Comparison of ENCODE assay signal across 11 cellular contexts in genomic region chr3:184177767-184178306, GRCh38. TPM values are rescaled to one million over a fixed set of nuclear protein-coding genes. Genes with fewer than 3 reads are reported as not detected.
DNase-seq lines count a peak whose midpoint lies in the region; ATAC-seq, FAIRE-seq and TF ChIP-seq lines count a peak whose summit lies in the region.
"Had no signal": no experiment of that assay in that cellular context is flagged by ENCODE, and none has a peak within 500 bp of the region (broad histone marks: within the 10 kb centered on the region; RNA-seq: fewer than 3 reads in every experiment).

No MANE protein-coding gene starts in this region.

- FAIRE-seq in astrocyte (lab: Jason Lieb, UNC) = no peak
- FAIRE-seq: A204.1 had no signal

- H3K4me3 Mint-ChIP-seq in activated CD4-positive, alpha-beta T cell treated with anti-CD3 and anti-CD28 coated beads, Interleukin-2, amount 10 ng/mL, durations not matched to agents 24 days and 14 days = no peak overlapping the region
- H3K4me3 Mint-ChIP-seq in astrocyte (ENCODE audit: unreplicated experiment) = peak overlapping the region; percentile 97

- H3K4me2 ChIP-seq in astrocyte (ENCODE audit: low read length) = peak overlapping the region; percentile 94

- H3K9ac ChIP-seq in astrocyte (ENCODE audit: low read length) (peak overlapping the region; percentile 98), iPS-18a (ENCODE audit: low read length) (peak overlapping the region; percentile 91)

- H3K4me1 ChIP-seq in astrocyte (ENCODE audit: insufficient read depth, low read length) = peaks cover 39% of the 10 kb centered on the region
- peaks cover 15% of the 10 kb centered on the region for H3K4me1 ChIP-seq in iPS-18a (ENCODE audit: control insufficient read depth, low read depth, low read length)
- peaks cover 24 to 30% of the 10 kb centered on the region in 2 donors for H3K4me1 ChIP-seq in thoracic aorta (ENCODE audit: control insufficient read depth in 1 of 2, low read depth in 2 of 2)

- H3K27me3 Mint-ChIP-seq in activated CD4-positive, alpha-beta T cell treated with anti-CD3 and anti-CD28 coated beads, Interleukin-2, amount 10 ng/mL, durations not matched to agents 24 days and 14 days = no peaks in the 10 kb centered on the region
- H3K27me3 Mint-ChIP-seq in astrocyte (ENCODE audit: low read depth, unreplicated experiment) = no peaks in the 10 kb centered on the region

- peaks cover 22% of the 10 kb centered on the region for H3K4me1 Mint-ChIP-seq in activated CD4-positive, alpha-beta T cell treated with anti-CD3 and anti-CD28 coated beads, Interleukin-2, amount 10 ng/mL, durations not matched to agents 24 days and 14 days
- peaks cover 44% of the 10 kb centered on the region for H3K4me1 Mint-ChIP-seq in astrocyte (ENCODE audit: low read depth, unreplicated experiment)

- intact Hi-C loops in activated CD4-positive, alpha-beta T cell treated with anti-CD3 and anti-CD28 coated beads, Interleukin-2, amount 10 ng/mL, durations not matched to agents 24 days and 14 days (cut with micrococcal nuclease) = no loop called here

- H3K4me3 ChIP-seq in astrocyte (ENCODE audit: insufficient read depth, low read depth, low read length) (peak overlapping the region; percentile 76), iPS-18a (ENCODE audit: low read length) (no peak overlapping the region), thoracic aorta (peak overlapping the region; percentile 98)

- no peaks in the 10 kb centered on the region for H3K27me3 ChIP-seq in astrocyte (ENCODE audit: insufficient read depth, low read length)
- H3K27me3 ChIP-seq in iPS-18a (ENCODE audit: control insufficient read depth, insufficient read depth, low read length) = no peaks in the 10 kb centered on the region
- H3K27me3 ChIP-seq in thoracic aorta (replicated peaks; ENCODE audit: insufficient read depth) = no peaks in the 10 kb centered on the region

- H3K79me2 ChIP-seq in astrocyte (ENCODE audit: insufficient read depth, low read length) = peaks cover 81% of the 10 kb centered on the region

- H3K27ac Mint-ChIP-seq in activated CD4-positive, alpha-beta T cell treated with anti-CD3 and anti-CD28 coated beads, Interleukin-2, amount 10 ng/mL, durations not matched to agents 24 days and 14 days = peak overlapping the region; percentile 28
- H3K27ac Mint-ChIP-seq in astrocyte (ENCODE audit: unreplicated experiment) = peak overlapping the region; percentile 98

- peaks cover 77% of the 10 kb centered on the region for H4K20me1 ChIP-seq in astrocyte (ENCODE audit: insufficient read depth, low read length)

- peaks cover 53% of the 10 kb centered on the region for H3K36me3 ChIP-seq in astrocyte (ENCODE audit: insufficient read depth, low read length)
- peaks cover 59% of the 10 kb centered on the region for H3K36me3 ChIP-seq in iPS-18a (ENCODE audit: control insufficient read depth, low read depth, low read length)
- H3K36me3 ChIP-seq in thoracic aorta = peaks cover 57% of the 10 kb centered on the region

- H3K27ac ChIP-seq in astrocyte (ENCODE audit: low read depth, low read length) = peak overlapping the region; percentile 92
- H3K27ac ChIP-seq in iPS-18a (ENCODE audit: low read length) = peak overlapping the region; percentile 91
- peak overlapping the region in 1 of 2 donors; percentile 92 for H3K27ac ChIP-seq in thoracic aorta

- DNase-seq in activated CD4-positive, alpha-beta T cell treated with anti-CD3 and anti-CD28 coated beads, Interleukin-2, amount 10 ng/mL, durations not matched to agents 24 days and 14 days = no peak
- DNase-seq in activated CD4-positive, alpha-beta T cell treated with anti-CD3 and anti-CD28 coated beads for 4 hours = no peak
- DNase-seq in astrocyte (ENCODE audit: low read depth) (no peak), thoracic aorta (ENCODE audit: low spot score) (no peak), DMS53 treated with DMSO at 0.1 percent for 48 hours (lab: John Stamatoyannopoulos, UW; ENCODE audit: unreplicated experiment) (no peak), NCI-H2171 (lab: John Stamatoyannopoulos, UW) (no peak), NAMALWA (ENCODE audit: low spot score) (no peak)
- DNase-seq: NCI-H187 treated with DMSO at 0.1 percent for 48 hours had no signal

- H3K36me3 Mint-ChIP-seq in activated CD4-positive, alpha-beta T cell treated with anti-CD3 and anti-CD28 coated beads, Interleukin-2, amount 10 ng/mL, durations not matched to agents 24 days and 14 days (ENCODE audit: low read depth) = peaks cover 58% of the 10 kb centered on the region
- H3K36me3 Mint-ChIP-seq in astrocyte (ENCODE audit: low read depth, unreplicated experiment) = peaks cover 31% of the 10 kb centered on the region

- TF ChIP-seq CTCF in astrocyte (IDR thresholded peaks at IDR 0.05; ENCODE audit: insufficient read depth, low read depth, low read length) (no peak), thoracic aorta (IDR thresholded peaks at IDR 0.05) (no peak)

- ATAC-seq in thoracic aorta (ENCODE audit: insufficient number of reproducible peaks, low FRiP score, low read depth) = no peak

- no peaks in the 10 kb centered on the region for H3K9me3 Mint-ChIP-seq in activated CD4-positive, alpha-beta T cell treated with anti-CD3 and anti-CD28 coated beads, Interleukin-2, amount 10 ng/mL, durations not matched to agents 24 days and 14 days
- no peaks in the 10 kb centered on the region for H3K9me3 Mint-ChIP-seq in astrocyte (ENCODE audit: unreplicated experiment)

- H3K9me3 ChIP-seq in astrocyte (ENCODE audit: insufficient read depth, low read depth, low read length) = no peaks in the 10 kb centered on the region
- H3K9me3 ChIP-seq in iPS-18a (ENCODE audit: control insufficient read depth, low read depth, low read length) = no peaks in the 10 kb centered on the region
- H3K9me3 ChIP-seq in thoracic aorta = no peaks in the 10 kb centered on the region

- no peak overlapping the region for H2AFZ ChIP-seq in astrocyte (ENCODE audit: low read depth, low read length)

RNA-seq across cellular contexts. Expression of gene AP2M1, which starts 3.2 kb away (rescaled TPM):
- 241 and 242 TPM in 2 replicates for total RNA-seq in activated CD4-positive, alpha-beta T cell treated with anti-CD3 and anti-CD28 coated beads, Interleukin-2, amount 10 ng/mL, durations not matched to agents 24 days and 14 days
- total RNA-seq in astrocyte = 603 and 613 TPM in 2 replicates
- total RNA-seq in thoracic aorta = 100 to 1,000 TPM; 194 to 203 TPM

RNA-seq across cellular contexts. Expression of gene ABCF3, which starts 8.2 kb away (rescaled TPM):
- total RNA-seq in activated CD4-positive, alpha-beta T cell treated with anti-CD3 and anti-CD28 coated beads, Interleukin-2, amount 10 ng/mL, durations not matched to agents 24 days and 14 days = 66.9 and 67.6 TPM in 2 replicates
- total RNA-seq in astrocyte = 61.1 and 70.9 TPM in 2 replicates
- total RNA-seq in thoracic aorta = 10 to 100 TPM; 50.2 to 62.1 TPM

RNA-seq across cellular contexts. Expression of gene DVL3, which starts 22.7 kb away (rescaled TPM):
- total RNA-seq in activated CD4-positive, alpha-beta T cell treated with anti-CD3 and anti-CD28 coated beads, Interleukin-2, amount 10 ng/mL, durations not matched to agents 24 days and 14 days = 49.0 and 54.5 TPM in 2 replicates
- total RNA-seq in astrocyte (107 and 110 TPM in 2 replicates), thoracic aorta (100 to 1,000 TPM in 1 of 2 donors, 10 to 100 TPM in 1; 50.5 to 102 TPM)

RNA-seq across cellular contexts. Expression of gene EIF2B5, which starts 42.7 kb away (rescaled TPM):
- 72.2 and 74.7 TPM in 2 replicates for total RNA-seq in activated CD4-positive, alpha-beta T cell treated with anti-CD3 and anti-CD28 coated beads, Interleukin-2, amount 10 ng/mL, durations not matched to agents 24 days and 14 days
- total RNA-seq in astrocyte (20.8 and 22.6 TPM in 2 replicates), thoracic aorta (10 to 100 TPM; 38.7 to 39.7 TPM)

RNA-seq across cellular contexts. Expression of gene VWA5B2, which starts 51.5 kb away (rescaled TPM):
- not detected in 2 replicates for total RNA-seq in activated CD4-positive, alpha-beta T cell treated with anti-CD3 and anti-CD28 coated beads, Interleukin-2, amount 10 ng/mL, durations not matched to agents 24 days and 14 days
- 0.23 TPM in 1 of 2 replicates, not detected in the other for total RNA-seq in astrocyte
- not detected for total RNA-seq in thoracic aorta
- total RNA-seq: lower leg skin had no signal
